1 cellular context compared by ENCODE assay signal in genomic region chr15:74209997-74210573, GRCh38.
TF ChIP-seq lines count a peak whose summit lies in the region.

No MANE protein-coding gene starts in this region.

TF ChIP-seq in SK-N-SH treated with all-trans-retinoic acid at 6 μM for 48 hours, 23 proteins besides CTCF, POLR2A, EP300 and RAD21 (continued from another document):
- TF ChIP-seq ARNTL (CRISPR knock-in tag; IDR thresholded peaks at IDR 0.05; ENCODE audit: borderline replicate concordance, low read depth) = no peak
- 0 out of 2 replicates have a peak, but pooled peaks have one; percentile 61 for TF ChIP-seq CSRNP3 (CRISPR knock-in tag; IDR thresholded peaks at IDR 0.05)
- TF ChIP-seq ZFP3 (CRISPR knock-in tag; IDR thresholded peaks at IDR 0.05) = 0 out of 2 replicates have a peak, but pooled peaks have one; percentile 54
- peak; percentile 81; the same call in 1 of the 2 replicates for TF ChIP-seq PATZ1 (CRISPR knock-in tag; IDR thresholded peaks at IDR 0.05; ENCODE audit: borderline replicate concordance)
- TF ChIP-seq GLIS3 (CRISPR knock-in tag; IDR thresholded peaks at IDR 0.05) = no peak
- no peak for TF ChIP-seq ZNF70 (CRISPR knock-in tag; IDR thresholded peaks at IDR 0.05)
- no peak for TF ChIP-seq RARB (CRISPR knock-in tag; IDR thresholded peaks at IDR 0.05)
- TF ChIP-seq ZNF565 (CRISPR knock-in tag; conservative IDR thresholded peaks at IDR 0.05; ENCODE audit: low read depth) = no peak
- TF ChIP-seq ESRRG (CRISPR knock-in tag; IDR thresholded peaks at IDR 0.05) = no peak
- TF ChIP-seq ZFP30 (CRISPR knock-in tag; IDR thresholded peaks at IDR 0.05) = no peak
